In genomic region chr10:70835895-70836294, GRCh38 we compare ENCODE assay signal across 14 cellular contexts. TPM values are rescaled to one million over a fixed set of nuclear protein-coding genes. Genes with fewer than 3 reads are reported as not detected.
DNase-seq lines count a peak whose midpoint lies in the region; ATAC-seq and TF ChIP-seq lines count a peak whose summit lies in the region.
"Had no signal": no experiment of that assay in that cellular context is flagged by ENCODE, and none has a peak within 500 bp of the region (broad histone marks: within the 10 kb centered on the region; RNA-seq: fewer than 3 reads in every experiment).

No MANE protein-coding gene starts in this region.

- H3K4me1 Mint-ChIP-seq in activated T-cell treated with anti-CD3 and anti-CD28 coated beads, Interleukin-2, amount 50 U/mL, for 24 hours (ENCODE audit: low read depth), result peaks cover 89% of the 10 kb centered on the region
- H3K4me1 Mint-ChIP-seq in stimulated activated effector memory CD8-positive, alpha-beta T cell treated with anti-CD3 and anti-CD28 coated beads, Interleukin-12 subunit alpha, Interleukin-12 subunit beta, amount 100 ng/mL, for 72 hours, result peaks cover 66% of the 10 kb centered on the region

- H3K4me3 ChIP-seq in astrocyte of the cerebellum (ENCODE audit: low read depth, low read length) (no peak overlapping the region), hepatocyte (no peak overlapping the region)
- H3K4me3 ChIP-seq: A549, adrenal gland, MG63, SJSA1 had no signal

- H3K27ac Mint-ChIP-seq in activated T-cell treated with anti-CD3 and anti-CD28 coated beads, Interleukin-2, amount 50 U/mL, for 24 hours, result peak overlapping the region; percentile 90
- H3K27ac Mint-ChIP-seq in stimulated activated effector memory CD8-positive, alpha-beta T cell treated with anti-CD3 and anti-CD28 coated beads, Interleukin-12 subunit alpha, Interleukin-12 subunit beta, amount 100 ng/mL, for 72 hours, result peak overlapping the region; percentile 51

- H3K9me3 ChIP-seq in hepatocyte (ENCODE audit: low read depth), result no peaks in the 10 kb centered on the region
- H3K9me3 ChIP-seq: A549, adrenal gland had no signal

- peaks cover 3% of the 10 kb centered on the region for H4K20me1 ChIP-seq in hepatocyte (ENCODE audit: insufficient read depth, poor library complexity, severe bottlenecking)

- H2AFZ ChIP-seq in hepatocyte, result no peak overlapping the region

- peak overlapping the region; percentile 33 for H3K27ac ChIP-seq in hepatocyte
- H3K27ac ChIP-seq: A549, SJSA1 had no signal

- in situ Hi-C loops in astrocyte of the cerebellum (cut with HindIII; ENCODE audit: low sequenced_read_pairs), result no loop called here

- WGBS in hepatocyte (ENCODE audit: low lambda C conversion rate, missing lambda C conversion rate), result 82% methylated on average over 1 of the region's 1 CpG

- no peak for TF ChIP-seq CTCF in astrocyte of the cerebellum (IDR thresholded peaks at IDR 0.05; ENCODE audit: low read depth, low read length, missing control alignments)
- no peak for TF ChIP-seq CTCF in hepatocyte (IDR thresholded peaks at IDR 0.05; ENCODE audit: poor library complexity)

- peaks cover 31% of the 10 kb centered on the region for H3K4me1 ChIP-seq in hepatocyte (ENCODE audit: insufficient read depth)

- peaks cover 2% of the 10 kb centered on the region for H3K9me3 Mint-ChIP-seq in activated T-cell treated with anti-CD3 and anti-CD28 coated beads, Interleukin-2, amount 50 U/mL, for 24 hours
- H3K9me3 Mint-ChIP-seq in stimulated activated effector memory CD8-positive, alpha-beta T cell treated with anti-CD3 and anti-CD28 coated beads, Interleukin-12 subunit alpha, Interleukin-12 subunit beta, amount 100 ng/mL, for 72 hours, result no peaks in the 10 kb centered on the region

- H3K79me2 ChIP-seq in hepatocyte, result peaks cover 80% of the 10 kb centered on the region

- no peak overlapping the region for H3K4me3 Mint-ChIP-seq in activated T-cell treated with anti-CD3 and anti-CD28 coated beads, Interleukin-2, amount 50 U/mL, for 24 hours
- peak overlapping the region; percentile 20 for H3K4me3 Mint-ChIP-seq in stimulated activated effector memory CD8-positive, alpha-beta T cell treated with anti-CD3 and anti-CD28 coated beads, Interleukin-12 subunit alpha, Interleukin-12 subunit beta, amount 100 ng/mL, for 72 hours

- no peaks in the 10 kb centered on the region for H3K27me3 ChIP-seq in hepatocyte
- H3K27me3 ChIP-seq: adrenal gland, MG63, SJSA1 had no signal

- no peaks in the 10 kb centered on the region for H3K9me2 ChIP-seq in hepatocyte (replicated peaks; ENCODE audit: insufficient read depth)

- peak; percentile 37 for ATAC-seq in stimulated activated effector memory CD8-positive, alpha-beta T cell treated with anti-CD3 and anti-CD28 coated beads, Interleukin-12 subunit alpha, Interleukin-12 subunit beta, amount 100 ng/mL, for 72 hours
- ATAC-seq: A549 had no signal

- no peak for DNase-seq in activated T-cell treated with anti-CD3 and anti-CD28 coated beads, Interleukin-2, amount 50 U/mL, for 24 hours
- DNase-seq in activated T-cell treated with anti-CD3 and anti-CD28 coated beads, Interleukin-2, amount 50 U/mL, for 48 hours, result no peak
- DNase-seq in astrocyte of the cerebellum (ENCODE audit: low read depth) (peak; percentile 60), hepatocyte (ENCODE audit: low spot score) (no peak), NCI-H526 (lab: John Stamatoyannopoulos, UW) (no peak), NCI-H748 (lab: John Stamatoyannopoulos, UW; ENCODE audit: unreplicated experiment) (no peak), NCI-H187 treated with DMSO at 0.1 percent for 48 hours (lab: John Stamatoyannopoulos, UW) (no peak)
- DNase-seq in stimulated activated effector memory CD8-positive, alpha-beta T cell treated with anti-CD3 and anti-CD28 coated beads, Interleukin-12 subunit alpha, Interleukin-12 subunit beta, amount 100 ng/mL, for 72 hours (ENCODE audit: low spot score in 2 of 2), result no peak
- DNase-seq: kidney, MG63 had no signal

- peaks cover 83% of the 10 kb centered on the region for H3K36me3 Mint-ChIP-seq in activated T-cell treated with anti-CD3 and anti-CD28 coated beads, Interleukin-2, amount 50 U/mL, for 24 hours (ENCODE audit: low read depth)
- peaks cover 37% of the 10 kb centered on the region for H3K36me3 Mint-ChIP-seq in stimulated activated effector memory CD8-positive, alpha-beta T cell treated with anti-CD3 and anti-CD28 coated beads, Interleukin-12 subunit alpha, Interleukin-12 subunit beta, amount 100 ng/mL, for 72 hours

- no peaks in the 10 kb centered on the region for H3K27me3 Mint-ChIP-seq in activated T-cell treated with anti-CD3 and anti-CD28 coated beads, Interleukin-2, amount 50 U/mL, for 24 hours

- peak overlapping the region; percentile 17 for H3K4me2 ChIP-seq in hepatocyte
- H3K4me2 ChIP-seq: A549 had no signal

- H3K36me3 ChIP-seq in hepatocyte (replicated peaks; ENCODE audit: insufficient read depth, low read depth), result no peaks in the 10 kb centered on the region
- H3K36me3 ChIP-seq: adrenal gland had no signal

RNA-seq across cellular contexts. Expression of gene SGPL1, which starts 20.1 kb away (rescaled TPM):
- 36.8 and 43.5 TPM in 2 replicates for total RNA-seq in hepatocyte
- 19.7 and 20.2 TPM in 2 replicates for polyA plus RNA-seq in hepatocyte

RNA-seq across cellular contexts. Expression of gene TBATA, which starts 50.7 kb away (rescaled TPM):
- not detected in 2 replicates for total RNA-seq in hepatocyte
- polyA plus RNA-seq in hepatocyte, result not detected in 2 replicates
- total RNA-seq: adrenal gland, kidney, SJSA1, skeletal muscle tissue had no signal
- polyA plus RNA-seq: A549 had no signal

RNA-seq across cellular contexts. Expression of gene PCBD1, which starts 52.5 kb away (rescaled TPM):
- total RNA-seq in hepatocyte, result 81.5 and 93.5 TPM in 2 replicates
- polyA plus RNA-seq in hepatocyte, result 107 and 122 TPM in 2 replicates
